ENCODE assay signal across 8 cellular contexts in genomic region chr13:26221721-26222522, GRCh38.
A peak's percentile ranks its signal among the peaks of the same experiment; 100 is the strongest.
DNase-seq lines count a peak whose midpoint lies in the region; ATAC-seq and TF ChIP-seq lines count a peak whose summit lies in the region.

TSS of gene RNF6 (minus strand) at chr13:26222314. CDS start at chr13:26219649, 2,665 bp downstream.

- H3K27me3 Mint-ChIP-seq in central memory CD8-positive, alpha-beta T cell = no peaks in the 10 kb centered on the region

- peak; percentile 94 for ATAC-seq in GM19025 (IDR thresholded peaks at IDR 0.05; ENCODE audit: low read depth, unreplicated experiment)
- peak; percentile 96 for ATAC-seq in HG03342 (IDR thresholded peaks at IDR 0.05; ENCODE audit: unreplicated experiment)
- ATAC-seq in central memory CD8-positive, alpha-beta T cell (replicated peaks; ENCODE audit: extremely low read depth, poor library complexity, severe bottlenecking) = peak; percentile 96

- H3K9me3 Mint-ChIP-seq in central memory CD8-positive, alpha-beta T cell = no peaks in the 10 kb centered on the region

- peaks cover 32% of the 10 kb centered on the region for H3K4me1 Mint-ChIP-seq in central memory CD8-positive, alpha-beta T cell

- H3K36me3 Mint-ChIP-seq in central memory CD8-positive, alpha-beta T cell (ENCODE audit: insufficient read depth) = peaks cover 40% of the 10 kb centered on the region

- TF ChIP-seq CTCF in AG09319 (IDR thresholded peaks at IDR 0.05; ENCODE audit: low read depth, low read length) = no peak

- DNase-seq in AG09319 (ENCODE audit: extremely low read depth, low read depth) (peak; percentile 98), NCI-H446 (lab: John Stamatoyannopoulos, UW) (peak; percentile 93 to 96), iris pigment epithelial cell (ENCODE audit: low read depth) (peak; percentile 99)
- DNase-seq in activated CD4-positive, CD25-positive, alpha-beta regulatory T cell treated with anti-CD3 and anti-CD28 coated beads, Interleukin-2, amount 50 U/mL, for 16 hours (ENCODE audit: low read depth, low spot score) = peak; percentile 75
- DNase-seq in central memory CD8-positive, alpha-beta T cell (ENCODE audit: low spot score in 2 of 2) = peak; percentile 85 to 90
- DNase-seq in stimulated activated CD4-positive, alpha-beta T cell treated with anti-CD3 and anti-CD28 coated beads, Interleukin-12 subunit alpha, Interleukin-12 subunit beta, amount 100 ng/mL, for 24 hours (ENCODE audit: low read depth in 2 of 2) = peak; percentile 70 to 74

- peak within 1 kb of the TSS; percentile 97 for H3K27ac Mint-ChIP-seq in central memory CD8-positive, alpha-beta T cell (ENCODE audit: low read depth)

- peak within 1 kb of the TSS; percentile 98 for H3K4me3 Mint-ChIP-seq in central memory CD8-positive, alpha-beta T cell

Comparison
In these comparisons a context has a peak if more than half of its experiments do, and no peak if none do; other contexts are left out.
1. Peak in every context shown above with its lines: DNase-seq and ATAC-seq.